22 cellular contexts compared by ENCODE assay signal in genomic region chr20:15411781-15412180, GRCh38.
DNase-seq lines count a peak whose midpoint lies in the region; TF ChIP-seq lines count a peak whose summit lies in the region.
"Had no signal": no experiment of that assay in that cellular context is flagged by ENCODE, and none has a peak within 500 bp of the region (broad histone marks: within the 10 kb centered on the region; RNA-seq: fewer than 3 reads in every experiment).

No MANE protein-coding gene starts in this region.

- H3K9me3 Mint-ChIP-seq in endodermal cell (no peaks in the 10 kb centered on the region), glutamatergic neuron (ENCODE audit: unreplicated experiment) (no peaks in the 10 kb centered on the region)
- H3K9me3 Mint-ChIP-seq: H9 had no signal

- H3K27ac Mint-ChIP-seq in endodermal cell (no peak overlapping the region), glutamatergic neuron (ENCODE audit: unreplicated experiment) (no peak overlapping the region)
- H3K27ac Mint-ChIP-seq: CD14-positive monocyte; CD4-positive, alpha-beta T cell; CD8-positive, alpha-beta memory T cell; H9 had no signal

- 77% methylated on average over 3 of the region's 3 CpGs; no CpG with 5 or more reads in 1 of the 2 experiments for WGBS in endodermal cell (ENCODE audit: insufficient coverage in 1 of 2, insufficient read length in 1 of 2), 2 experiments

- H3K9me3 ChIP-seq in WERI-Rb-1 (ENCODE audit: severe bottlenecking), result no peaks in the 10 kb centered on the region
- H3K9me3 ChIP-seq in endodermal cell (ENCODE audit: control insufficient read depth, low read length), result no peaks in the 10 kb centered on the region
- no peaks in the 10 kb centered on the region for H3K9me3 ChIP-seq in parathyroid adenoma (ENCODE audit: control insufficient read depth, low read length)
- H3K9me3 ChIP-seq: A549; BE2C; BLaER1 treated with 17β-estradiol and CSF1 and Interleukin-3, amounts not matched to agents 10 nM and 100 nM had no signal

- peak overlapping the region; percentile 22 for H3K4me2 ChIP-seq in parathyroid adenoma (ENCODE audit: low read length)
- H3K4me2 ChIP-seq: A549; BLaER1 treated with 17β-estradiol and CSF1 and Interleukin-3, amounts not matched to agents 10 nM and 100 nM had no signal

- no peak overlapping the region for H2AFZ ChIP-seq in parathyroid adenoma
- H2AFZ ChIP-seq: GM23248 had no signal

- H3K36me3 ChIP-seq in WERI-Rb-1 (no peaks in the 10 kb centered on the region), endodermal cell (ENCODE audit: control insufficient read depth, insufficient read depth, low read length) (no peaks in the 10 kb centered on the region), parathyroid adenoma (ENCODE audit: control insufficient read depth, insufficient read depth, low read length) (no peaks in the 10 kb centered on the region)
- H3K36me3 ChIP-seq: BE2C; BLaER1 treated with 17β-estradiol and CSF1 and Interleukin-3, amounts not matched to agents 10 nM and 100 nM had no signal

- H3K4me3 Mint-ChIP-seq in endodermal cell (no peak overlapping the region), glutamatergic neuron (ENCODE audit: unreplicated experiment) (no peak overlapping the region)
- H3K4me3 Mint-ChIP-seq: CD14-positive monocyte; CD4-positive, alpha-beta T cell; CD8-positive, alpha-beta memory T cell; H9 had no signal

- TF ChIP-seq CTCF in WERI-Rb-1 (IDR thresholded peaks at IDR 0.05; ENCODE audit: low read depth, low read length) (no peak), endodermal cell (conservative IDR thresholded peaks at IDR 0.05) (no peak), parathyroid adenoma (IDR thresholded peaks at IDR 0.05) (no peak), glutamatergic neuron (IDR thresholded peaks at IDR 0.05; ENCODE audit: partially characterized antibody, unreplicated experiment) (no peak)

- H3K4me1 Mint-ChIP-seq in endodermal cell, result peaks cover 6% of the 10 kb centered on the region
- H3K4me1 Mint-ChIP-seq in glutamatergic neuron (ENCODE audit: low read depth, unreplicated experiment), result no peaks in the 10 kb centered on the region
- H3K4me1 Mint-ChIP-seq: CD14-positive monocyte; CD8-positive, alpha-beta memory T cell had no signal

- H3K27me3 Mint-ChIP-seq in endodermal cell (ENCODE audit: insufficient read depth) (no peaks in the 10 kb centered on the region), glutamatergic neuron (ENCODE audit: unreplicated experiment) (no peaks in the 10 kb centered on the region)
- H3K27me3 Mint-ChIP-seq: CD4-positive, alpha-beta T cell; CD8-positive, alpha-beta memory T cell had no signal

- DNase-seq in WERI-Rb-1 (peak; percentile 11), endodermal cell (peak; percentile 43), glutamatergic neuron (no peak), germinal center (ENCODE audit: low spot score) (no peak), NCI-H2107 (lab: John Stamatoyannopoulos, UW) (no peak)
- DNase-seq: 8988T; ACHN; AML-193; BE2C; CD4-positive, alpha-beta T cell; CD8-positive, alpha-beta memory T cell; DMS 273 treated with DMSO at 0.1 percent for 48 hours; DMS79; EL; GDM1; GM23248; H9 had no signal

- H3K36me3 Mint-ChIP-seq in endodermal cell (ENCODE audit: low read depth) (no peaks in the 10 kb centered on the region), glutamatergic neuron (ENCODE audit: unreplicated experiment) (no peaks in the 10 kb centered on the region)
- H3K36me3 Mint-ChIP-seq: CD14-positive monocyte; CD8-positive, alpha-beta memory T cell had no signal

- H3K4me3 ChIP-seq in WERI-Rb-1 (ENCODE audit: low read depth, low read length) (no peak overlapping the region), endodermal cell (ENCODE audit: low read length) (no peak overlapping the region), parathyroid adenoma (ENCODE audit: low read depth, low read length) (peak overlapping the region; percentile 12)
- H3K4me3 ChIP-seq: A549; BLaER1 treated with 17β-estradiol and CSF1 and Interleukin-3, amounts not matched to agents 10 nM and 100 nM; GM12878; GM23248 had no signal

- H3K4me1 ChIP-seq in endodermal cell (ENCODE audit: control insufficient read depth, insufficient read depth, low read length), result no peaks in the 10 kb centered on the region
- peaks cover 4% of the 10 kb centered on the region for H3K4me1 ChIP-seq in parathyroid adenoma
- H3K4me1 ChIP-seq: A549; BE2C; BLaER1 treated with 17β-estradiol and CSF1 and Interleukin-3, amounts not matched to agents 10 nM and 100 nM had no signal

- no peaks in the 10 kb centered on the region for H3K79me2 ChIP-seq in parathyroid adenoma

- H3K9ac ChIP-seq in endodermal cell (ENCODE audit: extremely low read depth, low read length, poor library complexity, severe bottlenecking) (no peak overlapping the region), parathyroid adenoma (no peak overlapping the region)
- H3K9ac ChIP-seq: BLaER1 treated with 17β-estradiol and CSF1 and Interleukin-3, amounts not matched to agents 10 nM and 100 nM; GM23248 had no signal

- no peak overlapping the region for H3K27ac ChIP-seq in WERI-Rb-1
- H3K27ac ChIP-seq in endodermal cell (ENCODE audit: low read depth, low read length), result no peak overlapping the region
- no peak overlapping the region for H3K27ac ChIP-seq in parathyroid adenoma
- H3K27ac ChIP-seq: A549; BLaER1 treated with 17β-estradiol and CSF1 and Interleukin-3, amounts not matched to agents 10 nM and 100 nM; GM23248 had no signal

- no peaks in the 10 kb centered on the region for H3K27me3 ChIP-seq in WERI-Rb-1 (ENCODE audit: insufficient read depth, low read depth, severe bottlenecking)
- no peaks in the 10 kb centered on the region for H3K27me3 ChIP-seq in endodermal cell (ENCODE audit: control insufficient read depth, insufficient read depth, low read length, poor library complexity, severe bottlenecking)
- no peaks in the 10 kb centered on the region for H3K27me3 ChIP-seq in parathyroid adenoma (ENCODE audit: control insufficient read depth, insufficient read depth, low read length)
- H3K27me3 ChIP-seq: BE2C; BLaER1 treated with 17β-estradiol and CSF1 and Interleukin-3, amounts not matched to agents 10 nM and 100 nM had no signal

Comparison
In these comparisons a context has a peak if more than half of its experiments do, and no peak if none do; other contexts are left out.
1. DNase-seq: peak in WERI-Rb-1 (single experiment) and endodermal cell (single experiment); none in glutamatergic neuron (single experiment), germinal center (single experiment) and NCI-H2107 (single experiment).